9 cellular contexts compared by ENCODE assay signal in the genomic region with DNA sequence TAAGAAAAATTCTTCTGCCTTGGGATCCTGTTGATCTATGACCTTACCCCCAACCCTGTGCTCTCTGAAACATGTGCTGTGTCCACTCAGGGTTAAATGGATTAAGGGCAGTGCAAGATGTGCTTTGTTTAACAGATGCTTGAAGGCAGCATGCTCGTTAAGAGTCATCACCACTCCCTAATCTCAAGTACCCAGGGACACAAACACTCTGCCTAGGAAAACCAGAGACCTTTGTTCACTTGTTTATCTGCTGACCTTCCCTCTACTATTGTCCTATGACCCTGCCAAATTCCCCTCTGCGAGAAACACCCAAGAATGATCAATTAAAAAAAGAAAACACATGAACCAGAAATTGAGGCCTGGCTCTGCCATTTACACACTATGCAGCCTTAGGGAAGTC. TPM values are rescaled to one million over a fixed set of nuclear protein-coding genes. Genes with fewer than 3 reads are reported as not detected.
"Had no signal": no experiment of that assay in that cellular context is flagged by ENCODE, and none has a peak within 500 bp of the region (broad histone marks: within the 10 kb centered on the region; RNA-seq: fewer than 3 reads in every experiment).

No MANE protein-coding gene starts in this region.

RNA-seq across cellular contexts. Expression of a gene that starts 40.8 kb away (rescaled TPM):
- total RNA-seq: activated CD4-positive, alpha-beta memory T cell treated with anti-CD3 and anti-CD28 coated beads, Interleukin-2, amount 10 ng/mL, durations not matched to agents 7 days and 5 days; activated CD4-positive, alpha-beta T cell treated with anti-CD3 and anti-CD28 coated beads for 36 hours; activated CD4-positive, alpha-beta T cell treated with anti-CD3 and anti-CD28 coated beads, Interleukin-2, amount 10 ng/mL, durations not matched to agents 7 days and 5 days; activated CD8-positive, alpha-beta memory T cell treated with anti-CD3 and anti-CD28 coated beads, Interleukin-2, amount 10 ng/mL, durations not matched to agents 7 days and 5 days; activated CD8-positive, alpha-beta T cell treated with anti-CD3 and anti-CD28 coated beads, Interleukin-2, amount 10 ng/mL, durations not matched to agents 7 days and 5 days; activated naive CD8-positive, alpha-beta T cell treated with anti-CD3 and anti-CD28 coated beads, Interleukin-2, amount 10 ng/mL, durations not matched to agents 7 days and 5 days; activated T-helper 2 cell treated with anti-CD3 and anti-CD28 coated beads, Interferon-gamma antibody, Interleukin-2, Interleukin-4, amounts not matched to agents 10 μg/mL and 5 μg/mL and 100 μg/mL, durations not matched to agents 14 hours and 24 hours and 36 hours; ascending aorta had no signal
- polyA plus RNA-seq: cardiac muscle cell had no signal
